ENCODE assay signal across 21 cellular contexts in genomic region chr9:91678807-91679206, GRCh38.
"Had no signal": no experiment of that assay in that cellular context is flagged by ENCODE, and none has a peak within 500 bp of the region (broad histone marks: within the 10 kb centered on the region; RNA-seq: fewer than 3 reads in every experiment).

No MANE protein-coding gene starts in this region.

- H3K4me1 ChIP-seq: foreskin keratinocyte, uterus had no signal

- H3K27me3 ChIP-seq: body of pancreas, cardiac muscle cell, uterus had no signal

- H3K36me3 Mint-ChIP-seq: natural killer cell had no signal

- H3K9me3 Mint-ChIP-seq: activated CD4-positive, alpha-beta memory T cell treated with anti-CD3 and anti-CD28 coated beads, Interleukin-2, amount 10 ng/mL, durations not matched to agents 7 days and 5 days; activated T-helper 1 cell treated with anti-CD3 and anti-CD28 coated beads, Interleukin-12 subunit alpha, Interleukin-12 subunit beta, Interleukin-2, Interleukin-4 antibody, amounts not matched to agents 30 ng/mL and 10 ng/mL and 1 ng/mL, durations not matched to agents 14 hours and 24 hours and 36 hours; natural killer cell; stimulated activated naive CD8-positive, alpha-beta T cell treated with anti-CD3 and anti-CD28 coated beads, Interleukin-15, Interleukin-2, amounts not matched to agents 100 ng/mL and 50 ng/mL, for 24 hours had no signal

- H3K27ac Mint-ChIP-seq: activated CD4-positive, alpha-beta memory T cell treated with anti-CD3 and anti-CD28 coated beads, Interleukin-2, amount 10 ng/mL, durations not matched to agents 7 days and 5 days; activated T-helper 1 cell treated with anti-CD3 and anti-CD28 coated beads, Interleukin-12 subunit alpha, Interleukin-12 subunit beta, Interleukin-2, Interleukin-4 antibody, amounts not matched to agents 30 ng/mL and 10 ng/mL and 1 ng/mL, durations not matched to agents 14 hours and 24 hours and 36 hours; natural killer cell; stimulated activated naive CD8-positive, alpha-beta T cell treated with anti-CD3 and anti-CD28 coated beads, Interleukin-15, Interleukin-2, amounts not matched to agents 100 ng/mL and 50 ng/mL, for 24 hours had no signal

- H3K27ac ChIP-seq: body of pancreas, cardiac muscle cell, foreskin keratinocyte, left ventricle myocardium inferior, prostate gland, tibial artery, uterus had no signal

- H3K4me3 ChIP-seq: body of pancreas, cardiac muscle cell, left ventricle myocardium inferior, prostate gland, tibial artery, uterus had no signal

- H3K4me3 Mint-ChIP-seq: activated CD4-positive, alpha-beta memory T cell treated with anti-CD3 and anti-CD28 coated beads, Interleukin-2, amount 10 ng/mL, durations not matched to agents 7 days and 5 days; activated T-helper 1 cell treated with anti-CD3 and anti-CD28 coated beads, Interleukin-12 subunit alpha, Interleukin-12 subunit beta, Interleukin-2, Interleukin-4 antibody, amounts not matched to agents 30 ng/mL and 10 ng/mL and 1 ng/mL, durations not matched to agents 14 hours and 24 hours and 36 hours; natural killer cell; stimulated activated naive CD8-positive, alpha-beta T cell treated with anti-CD3 and anti-CD28 coated beads, Interleukin-15, Interleukin-2, amounts not matched to agents 100 ng/mL and 50 ng/mL, for 24 hours had no signal

- H3K36me3 ChIP-seq: cardiac muscle cell, left ventricle myocardium inferior, prostate gland, tibial artery, uterus had no signal

- ATAC-seq: body of pancreas, foreskin keratinocyte, natural killer cell had no signal

- DNase-seq: activated CD4-positive, alpha-beta memory T cell treated with anti-CD3 and anti-CD28 coated beads, Interleukin-2, amount 10 ng/mL, durations not matched to agents 7 days and 5 days; activated CD4-positive, alpha-beta T cell treated with anti-CD3 and anti-CD28 coated beads for 48 hours; activated gamma-delta T cell; activated naive CD4-positive, alpha-beta T cell treated with anti-CD3 and anti-CD28 coated beads, Interleukin-2, amount 50 U/mL, for 16 hours; anterior cingulate cortex; body of pancreas; effector CD4-positive, alpha-beta T cell; erythroblast; left ventricle myocardium inferior; midbrain; natural killer cell; stimulated activated CD4-positive, alpha-beta T cell treated with anti-CD3 and anti-CD28 coated beads, Interleukin-12 subunit alpha, Interleukin-12 subunit beta, amount 100 ng/mL, for 4 hours; stimulated activated CD4-positive, alpha-beta T cell treated with anti-CD3 and anti-CD28 coated beads, Interleukin-1b, Interleukin-23, amount 100 ng/mL, for 48 hours; T-helper 1 cell; tibial artery; uterus had no signal
